Comparison of ENCODE assay signal across 1 cellular context in genomic region chr10:100362570-100363496, GRCh38.
A peak's percentile ranks its signal among the peaks of the same experiment; 100 is the strongest.
TF ChIP-seq lines count a peak whose summit lies in the region.

No MANE protein-coding gene starts in this region.

TF ChIP-seq in HepG2, 621 proteins besides CTCF, POLR2A, EP300 and RAD21 (continued from another document):
- TF ChIP-seq PRDM15 (CRISPR knock-in tag; IDR thresholded peaks at IDR 0.05) (no peak), ZNF326 (CRISPR knock-in tag; IDR thresholded peaks at IDR 0.05; ENCODE audit: borderline replicate concordance) (no peak), ZNF878 (CRISPR knock-in tag; IDR thresholded peaks at IDR 0.05) (0 out of 2 replicates have a peak, but pooled peaks have one; percentile 41), ISL2 (CRISPR knock-in tag; IDR thresholded peaks at IDR 0.05) (0 out of 2 replicates have a peak, but pooled peaks have one; percentile 10), MIER3 (CRISPR knock-in tag; IDR thresholded peaks at IDR 0.05; ENCODE audit: borderline replicate concordance) (no peak), DBP (CRISPR knock-in tag; IDR thresholded peaks at IDR 0.05; ENCODE audit: not compliant biosample characterization) (no peak), ZNF317 (CRISPR knock-in tag; IDR thresholded peaks at IDR 0.05) (0 out of 2 replicates have a peak, but pooled peaks have one; percentile 37), ZMYM2 (CRISPR knock-in tag; IDR thresholded peaks at IDR 0.05) (no peak), HBP1 (CRISPR knock-in tag; IDR thresholded peaks at IDR 0.05; ENCODE audit: low read depth) (no peak), SNAPC2 (CRISPR knock-in tag; IDR thresholded peaks at IDR 0.05) (0 out of 2 replicates have a peak, but pooled peaks have one; percentile 16), ZNF687 (CRISPR knock-in tag; IDR thresholded peaks at IDR 0.05) (peak; percentile 60), ZNF605 (CRISPR knock-in tag; IDR thresholded peaks at IDR 0.05) (peak; percentile 75), DR1 (CRISPR knock-in tag; IDR thresholded peaks at IDR 0.05) (no peak), IRF9 (CRISPR knock-in tag; IDR thresholded peaks at IDR 0.05; ENCODE audit: borderline replicate concordance) (no peak), PREB (CRISPR knock-in tag; IDR thresholded peaks at IDR 0.05) (no peak), TBX3 (IDR thresholded peaks at IDR 0.05; ENCODE audit: borderline replicate concordance) (no peak), SMARCE1 (IDR thresholded peaks at IDR 0.05; ENCODE audit: borderline replicate concordance) (no peak), ZNF44 (CRISPR knock-in tag; IDR thresholded peaks at IDR 0.05) (no peak), XRCC5 (optimal IDR thresholded peaks at IDR 0.05; ENCODE audit: low read length) (no peak), HMG20A (CRISPR knock-in tag; IDR thresholded peaks at IDR 0.05; ENCODE audit: borderline replicate concordance) (peak; percentile 15; the same call in 1 of the 2 replicates), SMAD9 (CRISPR knock-in tag; IDR thresholded peaks at IDR 0.05) (no peak)
- TF ChIP-seq, protein P1, sequence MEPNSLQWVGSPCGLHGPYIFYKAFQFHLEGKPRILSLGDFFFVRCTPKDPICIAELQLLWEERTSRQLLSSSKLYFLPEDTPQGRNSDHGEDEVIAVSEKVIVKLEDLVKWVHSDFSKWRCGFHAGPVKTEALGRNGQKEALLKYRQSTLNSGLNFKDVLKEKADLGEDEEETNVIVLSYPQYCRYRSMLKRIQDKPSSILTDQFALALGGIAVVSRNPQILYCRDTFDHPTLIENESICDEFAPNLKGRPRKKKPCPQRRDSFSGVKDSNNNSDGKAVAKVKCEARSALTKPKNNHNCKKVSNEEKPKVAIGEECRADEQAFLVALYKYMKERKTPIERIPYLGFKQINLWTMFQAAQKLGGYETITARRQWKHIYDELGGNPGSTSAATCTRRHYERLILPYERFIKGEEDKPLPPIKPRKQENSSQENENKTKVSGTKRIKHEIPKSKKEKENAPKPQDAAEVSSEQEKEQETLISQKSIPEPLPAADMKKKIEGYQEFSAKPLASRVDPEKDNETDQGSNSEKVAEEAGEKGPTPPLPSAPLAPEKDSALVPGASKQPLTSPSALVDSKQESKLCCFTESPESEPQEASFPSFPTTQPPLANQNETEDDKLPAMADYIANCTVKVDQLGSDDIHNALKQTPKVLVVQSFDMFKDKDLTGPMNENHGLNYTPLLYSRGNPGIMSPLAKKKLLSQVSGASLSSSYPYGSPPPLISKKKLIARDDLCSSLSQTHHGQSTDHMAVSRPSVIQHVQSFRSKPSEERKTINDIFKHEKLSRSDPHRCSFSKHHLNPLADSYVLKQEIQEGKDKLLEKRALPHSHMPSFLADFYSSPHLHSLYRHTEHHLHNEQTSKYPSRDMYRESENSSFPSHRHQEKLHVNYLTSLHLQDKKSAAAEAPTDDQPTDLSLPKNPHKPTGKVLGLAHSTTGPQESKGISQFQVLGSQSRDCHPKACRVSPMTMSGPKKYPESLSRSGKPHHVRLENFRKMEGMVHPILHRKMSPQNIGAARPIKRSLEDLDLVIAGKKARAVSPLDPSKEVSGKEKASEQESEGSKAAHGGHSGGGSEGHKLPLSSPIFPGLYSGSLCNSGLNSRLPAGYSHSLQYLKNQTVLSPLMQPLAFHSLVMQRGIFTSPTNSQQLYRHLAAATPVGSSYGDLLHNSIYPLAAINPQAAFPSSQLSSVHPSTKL (CRISPR knock-in tag; IDR thresholded peaks at IDR 0.05): peak; percentile 20; the same call in 1 of the 2 replicates
- TF ChIP-seq, protein P2, sequence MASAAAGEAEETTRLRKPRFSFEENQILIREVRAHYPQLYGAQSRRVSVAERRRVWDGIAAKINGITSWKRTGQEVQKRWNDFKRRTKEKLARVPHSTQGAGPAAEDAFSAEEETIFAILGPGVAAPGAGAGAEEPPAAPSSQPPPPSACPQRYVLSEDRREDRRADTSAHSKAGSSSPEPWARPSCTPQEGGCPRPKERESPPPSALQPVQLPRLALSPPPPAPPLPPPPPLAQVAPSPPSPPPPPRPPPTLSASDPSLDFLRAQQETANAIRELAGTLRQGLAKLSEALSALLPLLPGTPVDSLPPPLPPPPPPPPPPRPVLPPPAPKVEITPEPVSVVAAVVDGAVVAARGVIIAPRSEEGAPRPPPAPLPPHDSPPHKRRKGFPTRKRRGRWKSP (CRISPR knock-in tag; IDR thresholded peaks at IDR 0.05): no peak
